Comparison of ENCODE assay signal across 11 cellular contexts in the genomic region with DNA sequence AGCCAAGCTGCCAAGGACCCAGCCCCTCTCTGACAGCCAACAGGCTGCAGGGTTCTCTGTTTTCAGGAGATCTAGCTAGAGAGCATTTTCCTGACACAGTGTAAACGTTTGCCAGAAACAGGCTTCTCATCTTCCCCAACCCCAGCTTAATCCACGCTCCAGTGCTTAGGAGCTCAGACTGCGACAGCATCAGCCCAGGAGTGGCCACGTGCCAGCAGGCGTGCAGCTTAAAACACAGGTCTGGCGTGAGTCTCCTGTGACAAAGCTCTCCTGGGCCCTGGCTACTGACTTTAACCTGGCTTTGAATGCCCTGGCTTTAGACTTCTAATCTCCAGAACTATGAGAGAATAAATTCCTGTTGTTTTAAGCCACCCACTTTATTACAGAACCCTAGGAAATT.
DNase-seq lines count a peak whose midpoint lies in the region; ATAC-seq and TF ChIP-seq lines count a peak whose summit lies in the region.
"Had no signal": no experiment of that assay in that cellular context is flagged by ENCODE, and none has a peak within 500 bp of the region (broad histone marks: within the 10 kb centered on the region; RNA-seq: fewer than 3 reads in every experiment).

No MANE protein-coding gene starts in this region.

- H3K27me3 ChIP-seq in upper lobe of right lung: no peaks in the 10 kb centered on the region
- no peaks in the 10 kb centered on the region for H3K27me3 ChIP-seq in right lobe of liver

- intact Hi-C loops in upper lobe of right lung (cut with DNase I) (no loop called here), right lobe of liver (cut with DNase I) (no loop called here)

- no peaks in the 10 kb centered on the region for H3K36me3 ChIP-seq in upper lobe of right lung
- H3K36me3 ChIP-seq in right lobe of liver: no peaks in the 10 kb centered on the region

- H3K9me3 ChIP-seq in upper lobe of right lung: no peaks in the 10 kb centered on the region
- H3K9me3 ChIP-seq in right lobe of liver: no peaks in the 10 kb centered on the region

- ATAC-seq in upper lobe of right lung: peak; percentile 29
- no peak for ATAC-seq in right lobe of liver
- ATAC-seq: sciatic nerve, T-helper 17 cell had no signal

- 58% methylated on average over 4 of the region's 6 CpGs for WGBS in right lobe of liver (ENCODE audit: insufficient coverage, low coverage, low lambda C conversion rate, missing lambda C conversion rate)

- peaks cover 36% of the 10 kb centered on the region for H3K4me1 ChIP-seq in upper lobe of right lung
- H3K4me1 ChIP-seq in right lobe of liver: no peaks in the 10 kb centered on the region

- H3K4me3 ChIP-seq in upper lobe of right lung: no peak overlapping the region
- no peak overlapping the region for H3K4me3 ChIP-seq in right lobe of liver

- no peak for TF ChIP-seq CTCF in upper lobe of right lung (IDR thresholded peaks at IDR 0.05)
- no peak for TF ChIP-seq CTCF in right lobe of liver (IDR thresholded peaks at IDR 0.05)

- DNase-seq in NCI-H748 (lab: John Stamatoyannopoulos, UW; ENCODE audit: unreplicated experiment) (peak; percentile 23), NCI-H748 treated with DMSO at 0.1 percent for 48 hours (lab: John Stamatoyannopoulos, UW) (no peak), NCI-H524 treated with DMSO at 0.1 percent for 48 hours (lab: John Stamatoyannopoulos, UW) (peak; percentile 36), iPS-NIHi11 (ENCODE audit: low spot score) (peak; percentile 25), upper lobe of right lung (peak; percentile 81), ecto neural progenitor cell (ENCODE audit: low spot score) (no peak), right lobe of liver (no peak), HuH-7 (ENCODE audit: low spot score) (no peak)
- DNase-seq: OCI-M1, T-helper 17 cell had no signal

- H3K27ac ChIP-seq in upper lobe of right lung (no peak overlapping the region), right lobe of liver (no peak overlapping the region)

- no peak for TF ChIP-seq POLR2A in right lobe of liver (IDR thresholded peaks at IDR 0.05)

Comparison
In these comparisons a context has a peak if more than half of its experiments do, and no peak if none do; other contexts are left out.
1. DNase-seq: peak in NCI-H748 (single experiment), NCI-H524 treated with DMSO at 0.1 percent for 48 hours (single experiment), iPS-NIHi11 (single experiment) and upper lobe of right lung (single experiment); none in NCI-H748 treated with DMSO at 0.1 percent for 48 hours (single experiment), ecto neural progenitor cell (single experiment), right lobe of liver (0 of 3) and HuH-7 (single experiment).